Comparison of ENCODE assay signal across 8 cellular contexts in genomic region chr19:18291019-18291524, GRCh38. TPM values are rescaled to one million over a fixed set of nuclear protein-coding genes. Genes with fewer than 3 reads are reported as not detected.
DNase-seq lines count a peak whose midpoint lies in the region; ATAC-seq and TF ChIP-seq lines count a peak whose summit lies in the region.

No MANE protein-coding gene starts in this region.

- peaks cover 0 to 3% (median 0%) of the 10 kb centered on the region in 3 donors for H3K36me3 Mint-ChIP-seq in CD8-positive, alpha-beta memory T cell
- H3K36me3 Mint-ChIP-seq in chondrocyte (ENCODE audit: low read depth) (no peaks in the 10 kb centered on the region), nephron progenitor cell (ENCODE audit: low read depth) (no peaks in the 10 kb centered on the region)

- no peaks in the 10 kb centered on the region for H3K9me3 ChIP-seq in CD8-positive, alpha-beta memory T cell (ENCODE audit: low read length)

- peaks cover 0 to 3% of the 10 kb centered on the region in 2 donors for H3K27me3 Mint-ChIP-seq in CD8-positive, alpha-beta memory T cell
- H3K27me3 Mint-ChIP-seq in chondrocyte (ENCODE audit: low read depth), result no peaks in the 10 kb centered on the region
- H3K27me3 Mint-ChIP-seq in nephron progenitor cell (ENCODE audit: low read depth, poor library complexity), result no peaks in the 10 kb centered on the region

- DNase-seq in CD8-positive, alpha-beta memory T cell, result peak in 1 of 5 donors; percentile 62
- no peak for DNase-seq in chondrocyte (ENCODE audit: low spot score)
- no peak for DNase-seq in nephron progenitor cell
- no peak for DNase-seq in stimulated activated CD4-positive, alpha-beta T cell treated with anti-CD3 and anti-CD28 coated beads, Interleukin-2, amount 100 ng/mL, for 48 hours
- no peak for DNase-seq in retina
- no peak for DNase-seq in SHP77 (lab: John Stamatoyannopoulos, UW)
- no peak for DNase-seq in HuH-7 (ENCODE audit: low spot score)

- peak overlapping the region; percentile 86 for H3K4me3 ChIP-seq in CD8-positive, alpha-beta memory T cell (ENCODE audit: low read length)

- peak overlapping the region; percentile 99 for H3K27ac ChIP-seq in CD8-positive, alpha-beta memory T cell (ENCODE audit: low read depth, low read length)

- peaks cover 46 to 68% (median 64%) of the 10 kb centered on the region in 3 donors for H3K4me1 Mint-ChIP-seq in CD8-positive, alpha-beta memory T cell
- H3K4me1 Mint-ChIP-seq in chondrocyte (ENCODE audit: low read depth), result peaks cover 53% of the 10 kb centered on the region
- peaks cover 62% of the 10 kb centered on the region for H3K4me1 Mint-ChIP-seq in nephron progenitor cell

- H3K4me1 ChIP-seq in CD8-positive, alpha-beta memory T cell (ENCODE audit: insufficient read depth, low read length), result peaks cover 52% of the 10 kb centered on the region

- peak; percentile 3 for ATAC-seq in HG03108 (IDR thresholded peaks at IDR 0.05; ENCODE audit: unreplicated experiment)

- H3K27me3 ChIP-seq in CD8-positive, alpha-beta memory T cell (ENCODE audit: insufficient read depth, low read length, poor library complexity, severe bottlenecking), result no peaks in the 10 kb centered on the region

- peak; percentile 23 for TF ChIP-seq CTCF in chondrocyte (IDR thresholded peaks at IDR 0.05)
- no peak for TF ChIP-seq CTCF in nephron progenitor cell (IDR thresholded peaks at IDR 0.05)

- CTCF ChIA-PET in CD8-positive, alpha-beta memory T cell (lab: Charles Lee), result interaction anchor here (1.3 to 6.5 kb wide), 3 partner anchors 11 to 16 kb away, joined by 4 to 96 read pairs (median 35); partner anchors contain the start of gene JUND

- peak overlapping the region; percentile 15 to 95 (median 85) for H3K4me3 Mint-ChIP-seq in CD8-positive, alpha-beta memory T cell
- H3K4me3 Mint-ChIP-seq in chondrocyte (ENCODE audit: unreplicated experiment) (peak overlapping the region; percentile 49), nephron progenitor cell (peak overlapping the region; percentile 73)

- H3K27ac Mint-ChIP-seq in CD8-positive, alpha-beta memory T cell, result peak overlapping the region; percentile 94 to 99 (median 96)
- H3K27ac Mint-ChIP-seq in chondrocyte (ENCODE audit: unreplicated experiment) (peak overlapping the region; percentile 85), nephron progenitor cell (no peak overlapping the region)

- POLR2A ChIA-PET in CD8-positive, alpha-beta memory T cell (lab: Charles Lee), result interaction anchor here (2.1 to 5.0 kb wide), 4 partner anchors 10 to 31 kb away, joined by 6 to 192 read pairs (median 38); partner anchors contain the start of genes JUND and LSM4

- H3K36me3 ChIP-seq in CD8-positive, alpha-beta memory T cell (ENCODE audit: insufficient read depth, low read length), result no peaks in the 10 kb centered on the region

- peaks cover 0 to 1% (median 0%) of the 10 kb centered on the region in 5 donors for H3K9me3 Mint-ChIP-seq in CD8-positive, alpha-beta memory T cell
- no peaks in the 10 kb centered on the region for H3K9me3 Mint-ChIP-seq in chondrocyte (ENCODE audit: low read depth)
- no peaks in the 10 kb centered on the region for H3K9me3 Mint-ChIP-seq in nephron progenitor cell

RNA-seq across cellular contexts. Expression of gene JUND, which starts 9.7 kb away (rescaled TPM):
- 100 to 1,000 TPM; 300 to 327 TPM for total RNA-seq in CD8-positive, alpha-beta memory T cell
- polyA plus RNA-seq in CD8-positive, alpha-beta memory T cell, result 174 TPM
- total RNA-seq in chondrocyte, result 129 to 181 TPM (median 176 TPM) in 3 replicates

RNA-seq across cellular contexts. Expression of gene IQCN, which starts 16.8 kb away (rescaled TPM):
- total RNA-seq in CD8-positive, alpha-beta memory T cell, result 1 to 10 TPM; 1.3 TPM
- polyA plus RNA-seq in CD8-positive, alpha-beta memory T cell, result 0.31 TPM
- total RNA-seq in chondrocyte, result 1.6 to 4.0 TPM (median 2.4 TPM) in 3 replicates

RNA-seq across cellular contexts. Expression of gene LSM4, which starts 31.8 kb away (rescaled TPM):
- 100 to 1,000 TPM; 351 to 373 TPM for total RNA-seq in CD8-positive, alpha-beta memory T cell
- polyA plus RNA-seq in CD8-positive, alpha-beta memory T cell, result 154 TPM
- total RNA-seq in chondrocyte, result 68.1 to 84.8 TPM (median 73.0 TPM) in 3 replicates

RNA-seq across cellular contexts. Expression of gene PGPEP1, which starts 49.3 kb away (rescaled TPM):
- 10 to 100 TPM; 27.3 to 27.7 TPM for total RNA-seq in CD8-positive, alpha-beta memory T cell
- polyA plus RNA-seq in CD8-positive, alpha-beta memory T cell, result 12.2 TPM
- 18.6 to 21.5 TPM (median 21.1 TPM) in 3 replicates for total RNA-seq in chondrocyte
